ENCODE assay signal across 22 cellular contexts in the genomic region with DNA sequence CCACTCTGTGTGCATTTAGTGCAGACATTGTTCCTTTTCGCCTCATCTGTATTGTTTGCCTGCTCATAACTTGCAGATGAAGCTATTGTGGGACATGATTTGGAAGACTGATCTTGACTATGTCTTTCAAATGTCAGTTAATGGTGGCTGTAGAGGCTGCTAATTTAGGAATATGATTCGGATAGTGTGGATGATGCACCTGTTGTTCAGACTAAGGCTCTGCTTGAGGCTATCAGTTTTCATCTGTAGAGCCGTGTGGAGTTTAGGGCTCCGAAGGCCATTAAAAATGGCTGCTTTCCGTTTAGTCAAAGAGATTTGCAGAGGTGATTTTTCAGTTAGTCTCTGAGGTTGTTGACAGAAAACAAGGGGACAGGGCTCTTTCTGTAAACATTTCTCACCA.
"Had no signal": no experiment of that assay in that cellular context is flagged by ENCODE, and none has a peak within 500 bp of the region (broad histone marks: within the 10 kb centered on the region; RNA-seq: fewer than 3 reads in every experiment).

No MANE protein-coding gene starts in this region.

- H3K27me3 ChIP-seq: heart right ventricle, hepatocyte, neutrophil, ovary, right atrium auricular region, right lobe of liver, suprapubic skin, tibial artery, upper lobe of right lung had no signal

- H3K79me2 ChIP-seq: hepatocyte had no signal

- DNase-seq: heart right ventricle; islet precursor cell; left ventricle myocardium inferior; mesendoderm; naive thymus-derived CD8-positive, alpha-beta T cell; ovary; right lobe of liver; stimulated activated CD4-positive, alpha-beta T cell treated with anti-CD3 and anti-CD28 coated beads, Interleukin-12 subunit alpha, Interleukin-12 subunit beta, amount 100 ng/mL, for 4 hours; stimulated activated CD4-positive, alpha-beta T cell treated with anti-CD3 and anti-CD28 coated beads, Interleukin-15, amount 100 ng/mL, for 24 hours; stimulated activated CD4-positive, alpha-beta T cell treated with anti-CD3 and anti-CD28 coated beads, Interleukin-2, amount 100 ng/mL, for 24 hours; stimulated activated CD4-positive, alpha-beta T cell treated with anti-CD3 and anti-CD28 coated beads, Interleukin-4, amount 100 ng/mL, for 1 hour; stimulated activated naive CD4-positive, alpha-beta T cell; tibial artery; trophoblast cell; upper lobe of right lung had no signal

- H3K4me2 ChIP-seq: hepatocyte had no signal

- H2AFZ ChIP-seq: hepatocyte had no signal

- H3K36me3 ChIP-seq: heart right ventricle, left ventricle myocardium inferior, neutrophil, ovary, right atrium auricular region, right lobe of liver, suprapubic skin, thoracic aorta, tibial artery, upper lobe of right lung had no signal

- H3K9me3 ChIP-seq: heart right ventricle, left ventricle myocardium inferior, neutrophil, ovary, right atrium auricular region, right lobe of liver, suprapubic skin, thoracic aorta, tibial artery, upper lobe of right lung had no signal

- H3K27ac ChIP-seq: heart right ventricle, hepatocyte, left ventricle myocardium inferior, neutrophil, ovary, right atrium auricular region, right lobe of liver, skin epidermis, suprapubic skin, thoracic aorta, tibial artery, upper lobe of right lung had no signal

- H3K4me1 ChIP-seq: heart right ventricle, left ventricle myocardium inferior, right atrium auricular region, right lobe of liver, suprapubic skin, tibial artery, upper lobe of right lung had no signal

- H3K4me3 ChIP-seq: heart right ventricle, hepatocyte, left ventricle myocardium inferior, lung, ovary, right atrium auricular region, right lobe of liver, skin epidermis, suprapubic skin, thoracic aorta, tibial artery, upper lobe of right lung had no signal
